Comparison of ENCODE assay signal across 21 cellular contexts in the genomic region with DNA sequence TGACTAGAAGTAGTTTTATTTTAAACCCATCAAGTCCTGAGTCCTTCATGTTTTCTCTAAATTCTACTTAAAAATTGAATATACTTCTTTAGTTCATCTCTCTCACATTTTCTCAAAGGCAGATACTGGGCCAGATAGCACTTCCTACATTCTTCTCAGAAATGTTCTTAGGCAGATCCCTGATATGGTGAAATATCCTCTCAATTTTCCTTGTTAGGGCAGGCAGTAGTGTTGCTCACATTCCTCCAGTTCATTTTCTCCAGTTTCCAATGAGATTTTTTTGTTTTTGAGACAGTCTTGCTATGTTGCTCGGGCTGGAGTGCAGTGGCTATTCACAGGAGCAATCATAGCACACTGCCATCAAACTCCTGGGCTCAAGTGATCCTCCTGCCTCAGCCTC. TPM values are rescaled to one million over a fixed set of nuclear protein-coding genes. Genes with fewer than 3 reads are reported as not detected.
DNase-seq lines count a peak whose midpoint lies in the region; ATAC-seq and TF ChIP-seq lines count a peak whose summit lies in the region.
"Had no signal": no experiment of that assay in that cellular context is flagged by ENCODE, and none has a peak within 500 bp of the region (broad histone marks: within the 10 kb centered on the region; RNA-seq: fewer than 3 reads in every experiment).

No MANE protein-coding gene starts in this region.

- H3K4me3 ChIP-seq in SU-DHL-6 (ENCODE audit: insufficient read depth, low read length, poor library complexity, severe bottlenecking): no peak overlapping the region
- H3K4me3 ChIP-seq in fibroblast of pulmonary artery (replicated peaks; ENCODE audit: low read depth, low read length): no peak overlapping the region
- H3K4me3 ChIP-seq in neutrophil (ENCODE audit: low read depth in 1 of 2, low read length in 1 of 2): no peak overlapping the region
- H3K4me3 ChIP-seq: BLaER1, K562, MG63, SK-N-MC had no signal

- ATAC-seq in HG03175 (IDR thresholded peaks at IDR 0.05; ENCODE audit: unreplicated experiment): no peak
- no peak for ATAC-seq in HG02884 (IDR thresholded peaks at IDR 0.05; ENCODE audit: unreplicated experiment)
- ATAC-seq: HCT116, K562 had no signal

- peaks cover 0 to 1% (median 0%) of the 10 kb centered on the region in 3 donors for H3K27me3 Mint-ChIP-seq in CD14-positive monocyte (ENCODE audit: low read depth in 3 of 3)
- H3K27me3 Mint-ChIP-seq: CD4-positive, alpha-beta T cell had no signal

- H4K20me1 ChIP-seq in SU-DHL-6 (ENCODE audit: low read depth, low read length): no peaks in the 10 kb centered on the region

- no peaks in the 10 kb centered on the region for H3K9me3 Mint-ChIP-seq in CD14-positive monocyte
- H3K9me3 Mint-ChIP-seq: CD4-positive, alpha-beta T cell had no signal

- H3K4me3 Mint-ChIP-seq in CD14-positive monocyte: no peak overlapping the region
- H3K4me3 Mint-ChIP-seq: CD4-positive, alpha-beta T cell had no signal

- peak overlapping the region in 2 of 7 donors; percentile 1 to 29 for H3K27ac Mint-ChIP-seq in CD14-positive monocyte
- H3K27ac Mint-ChIP-seq: CD4-positive, alpha-beta T cell had no signal

- H3K36me3 ChIP-seq in SU-DHL-6 (ENCODE audit: low read length) (no peaks in the 10 kb centered on the region), neutrophil (peaks cover 4% of the 10 kb centered on the region)
- H3K36me3 ChIP-seq: BLaER1 had no signal

- H3K4me2 ChIP-seq in SU-DHL-6 (ENCODE audit: low read depth, low read length, poor library complexity, severe bottlenecking): peak overlapping the region; percentile 88
- H3K4me2 ChIP-seq: BLaER1 had no signal

- peak overlapping the region; percentile 10 for H3K9ac ChIP-seq in SU-DHL-6 (ENCODE audit: low read length)
- H3K9ac ChIP-seq: BLaER1 had no signal

- intact Hi-C loops in CD14-positive monocyte (cut with micrococcal nuclease) (no loop called here), posterior cingulate gyrus (cut with DNase I) (no loop called here)

- H3K27me3 ChIP-seq in SU-DHL-6 (ENCODE audit: low read length) (no peaks in the 10 kb centered on the region), neutrophil (no peaks in the 10 kb centered on the region)
- H3K27me3 ChIP-seq: MG63 had no signal

- no peaks in the 10 kb centered on the region for H3K9me3 ChIP-seq in SU-DHL-6 (ENCODE audit: insufficient read depth, low read length)
- no peaks in the 10 kb centered on the region for H3K9me3 ChIP-seq in neutrophil
- H3K9me3 ChIP-seq: BLaER1, MG63 had no signal

- peaks cover 67% of the 10 kb centered on the region for H3K79me2 ChIP-seq in SU-DHL-6 (ENCODE audit: insufficient read depth, low read length)

- H3K9me2 ChIP-seq in SU-DHL-6 (replicated peaks; ENCODE audit: insufficient read depth, low read length): no peaks in the 10 kb centered on the region

- H3K36me3 Mint-ChIP-seq in CD14-positive monocyte: peaks cover 17 to 47% of the 10 kb centered on the region in 2 donors

- H3K4me1 ChIP-seq in neutrophil (ENCODE audit: control insufficient read depth in 1 of 2, insufficient read depth in 1 of 2, low read depth in 1 of 2, low read length in 1 of 2): peaks cover 77 to 82% of the 10 kb centered on the region in 2 experiments

- TF ChIP-seq CTCF in SU-DHL-6 (IDR thresholded peaks at IDR 0.05; ENCODE audit: insufficient read depth, low read length, poor library complexity, severe bottlenecking): no peak
- TF ChIP-seq CTCF in fibroblast of pulmonary artery (IDR thresholded peaks at IDR 0.05; ENCODE audit: low read length, missing control alignments): no peak
- TF ChIP-seq CTCF in neutrophil (IDR thresholded peaks at IDR 0.05): no peak
- TF ChIP-seq CTCF in CD14-positive monocyte (IDR thresholded peaks at IDR 0.05): no peak

- DNase-seq in EH (ENCODE audit: low read depth) (peak; percentile 34), fibroblast of pulmonary artery (ENCODE audit: low read depth) (peak; percentile 44), CD14-positive monocyte (ENCODE audit: low spot score) (no peak), posterior cingulate gyrus (no peak)
- DNase-seq: CD4-positive, alpha-beta T cell; EL; GF-D8; MG63; NCI-H1105 treated with DMSO at 0.1 percent for 48 hours; NCI-H2227 treated with DMSO at 0.1 percent for 48 hours; NCI-H526 treated with DMSO at 0.1 percent for 48 hours; SIG-M5; SW 1271 had no signal

- H2AFZ ChIP-seq in SU-DHL-6 (ENCODE audit: low read depth, low read length, severe bottlenecking): no peak overlapping the region

- peaks cover 71% of the 10 kb centered on the region for H3K4me1 Mint-ChIP-seq in CD14-positive monocyte

- peak overlapping the region; percentile 95 for H3K27ac ChIP-seq in SU-DHL-6 (ENCODE audit: low read depth, low read length)
- H3K27ac ChIP-seq in neutrophil: peak overlapping the region; percentile 69
- H3K27ac ChIP-seq: BLaER1, SK-N-MC had no signal

- H3F3A ChIP-seq in SU-DHL-6 (ENCODE audit: insufficient read depth): peaks cover 57% of the 10 kb centered on the region

RNA-seq across cellular contexts. Expression of a gene that starts 5.7 kb away (rescaled TPM):
- polyA plus RNA-seq in CD14-positive monocyte: 10 to 100 TPM in 1 of 2 donors, 1 to 10 TPM in 1; 8.4 to 15.4 TPM

Comparison
In these comparisons a context has a peak if more than half of its experiments do, and no peak if none do; other contexts are left out.
1. DNase-seq: peak in EH (single experiment) and fibroblast of pulmonary artery (single experiment); none in CD14-positive monocyte (single experiment) and posterior cingulate gyrus (0 of 10).